Comparison of ENCODE assay signal across 24 cellular contexts in genomic region chr2:77922567-77922966, GRCh38.
"Had no signal": no experiment of that assay in that cellular context is flagged by ENCODE, and none has a peak within 500 bp of the region (broad histone marks: within the 10 kb centered on the region; RNA-seq: fewer than 3 reads in every experiment).

No MANE protein-coding gene starts in this region.

- H3K9me3 ChIP-seq: esophagus muscularis mucosa, gastroesophageal sphincter, heart left ventricle, left lung, lower lobe of right lung, mucosa of descending colon had no signal

- H3K4me2 ChIP-seq: hepatocyte had no signal

- H3K27ac ChIP-seq: coronary artery, dorsolateral prefrontal cortex, esophagus muscularis mucosa, foreskin keratinocyte, gastroesophageal sphincter, heart left ventricle, hepatocyte, left lung, lower lobe of right lung had no signal

- H3K36me3 ChIP-seq: esophagus muscularis mucosa, gastroesophageal sphincter, heart left ventricle, left lung, lower lobe of right lung had no signal

- H3K79me2 ChIP-seq: hepatocyte had no signal

- H2AFZ ChIP-seq: hepatocyte had no signal

- H3K4me3 ChIP-seq: coronary artery, dorsolateral prefrontal cortex, esophagus muscularis mucosa, gastroesophageal sphincter, heart left ventricle, hepatocyte, left lung, lower lobe of right lung, mucosa of descending colon had no signal

- H3K27me3 ChIP-seq: dorsolateral prefrontal cortex, esophagus muscularis mucosa, foreskin keratinocyte, gastroesophageal sphincter, heart left ventricle, hepatocyte, left lung had no signal

- DNase-seq: dermis blood vessel endothelial cell; dorsolateral prefrontal cortex; effector CD4-positive, alpha-beta T cell; effector memory CD4-positive, alpha-beta T cell; foreskin keratinocyte; heart left ventricle; hypothalamus; immature natural killer cell; islet precursor cell; kidney; kidney glomerular epithelial cell; left lung; left ventricle myocardium superior; lower lobe of right lung; mesenchymal stem cell; mucosa of descending colon; naive B cell had no signal

- H3K4me1 ChIP-seq: esophagus muscularis mucosa, foreskin keratinocyte, gastroesophageal sphincter, heart left ventricle, left lung, lower lobe of right lung had no signal

- FAIRE-seq: colon, endothelial cell of umbilical vein, frontal cortex, kidney had no signal

- ATAC-seq: foreskin keratinocyte, gastroesophageal sphincter, heart left ventricle, left lung, left ventricle myocardium superior, lower lobe of right lung, mucosa of descending colon had no signal
